In the genomic region with DNA sequence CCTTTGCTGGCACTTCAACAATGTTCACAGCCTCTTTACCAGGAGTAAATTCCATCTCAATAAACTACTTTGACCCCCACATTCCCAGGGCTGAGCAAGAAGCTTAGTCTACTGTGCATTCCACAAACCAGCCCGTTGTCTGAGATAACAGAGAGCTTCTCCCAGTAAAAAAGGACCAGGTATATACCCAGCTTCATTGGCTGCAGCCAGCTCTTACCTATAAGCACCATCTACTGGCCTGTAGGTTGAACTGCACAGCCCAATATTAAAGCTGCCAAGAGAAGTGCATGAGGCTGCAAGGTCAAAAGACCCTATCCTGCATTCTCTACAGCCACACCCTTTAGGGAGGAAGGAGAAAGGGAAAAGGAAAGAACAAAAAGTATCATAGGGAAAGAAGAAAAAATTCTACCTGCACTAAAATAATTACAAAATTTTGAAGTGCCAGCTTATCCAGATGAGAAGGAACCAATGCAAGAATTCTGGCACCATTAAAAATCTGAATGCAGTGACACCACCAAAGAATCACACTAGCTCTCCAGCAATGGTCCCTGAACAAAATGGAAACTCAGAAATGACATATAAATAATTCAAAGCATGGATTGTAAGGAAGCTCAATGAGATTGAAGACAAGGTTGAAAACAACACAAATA, we compare ENCODE assay signal across 9 cellular contexts. TPM values are rescaled to one million over a fixed set of nuclear protein-coding genes. Genes with fewer than 3 reads are reported as not detected.
DNase-seq lines count a peak whose midpoint lies in the region; ATAC-seq and TF ChIP-seq lines count a peak whose summit lies in the region.
"Had no signal": no experiment of that assay in that cellular context is flagged by ENCODE, and none has a peak within 500 bp of the region (broad histone marks: within the 10 kb centered on the region; RNA-seq: fewer than 3 reads in every experiment).

No MANE protein-coding gene starts in this region.

- no peaks in the 10 kb centered on the region for H3K27me3 ChIP-seq in Peyer's patch
- H3K27me3 ChIP-seq: BLaER1 had no signal

- no peaks in the 10 kb centered on the region for H3K36me3 ChIP-seq in Peyer's patch
- H3K36me3 ChIP-seq: BLaER1 had no signal

- TF ChIP-seq POLR2A in Peyer's patch (IDR thresholded peaks at IDR 0.05) = no peak

- H3K4me1 ChIP-seq in Peyer's patch = no peaks in the 10 kb centered on the region
- H3K4me1 ChIP-seq: BLaER1 had no signal

- no peaks in the 10 kb centered on the region for H3K9me3 ChIP-seq in Peyer's patch
- H3K9me3 ChIP-seq: BLaER1 had no signal

- peak in 2 of 3 experiments; percentile 17 to 68 for DNase-seq in NCI-H1417 (lab: John Stamatoyannopoulos, UW)
- no peak for DNase-seq in NCI-H1417 treated with DMSO at 0.1 percent for 48 hours (lab: John Stamatoyannopoulos, UW)
- peak; percentile 27 for DNase-seq in HK-2 (ENCODE audit: unreplicated experiment)
- DNase-seq in Peyer's patch = no peak
- DNase-seq in fibroblast of mammary gland (ENCODE audit: low read depth) = peak; percentile 37
- peak; percentile 3 for DNase-seq in skeletal muscle cell (ENCODE audit: low read depth)
- DNase-seq in stimulated activated naive CD4-positive, alpha-beta T cell treated with Interleukin-2 at 50 U/mL for 16 hours (lab: John Stamatoyannopoulos, UW) = no peak

- TF ChIP-seq CTCF in Peyer's patch (IDR thresholded peaks at IDR 0.05) (peak in 4 of 6 experiments; percentile 20 to 49 (median 38)), fibroblast of mammary gland (conservative IDR thresholded peaks at IDR 0.05; ENCODE audit: control insufficient read depth, insufficient read depth, low read depth, low read length) (peak; percentile 80)

- H3K27ac ChIP-seq in Peyer's patch = no peak overlapping the region
- H3K27ac ChIP-seq: BLaER1 had no signal

- no peak overlapping the region for H3K4me3 ChIP-seq in Peyer's patch
- H3K4me3 ChIP-seq in fibroblast of mammary gland (ENCODE audit: control insufficient read depth, low read depth, low read length) = no peak overlapping the region
- no peak overlapping the region for H3K4me3 ChIP-seq in skeletal muscle cell (ENCODE audit: low read depth, low read length)
- H3K4me3 ChIP-seq: BLaER1 had no signal

- peak; percentile 99 for ATAC-seq in GM21529 (IDR thresholded peaks at IDR 0.05; ENCODE audit: unreplicated experiment)

RNA-seq across cellular contexts. Expression of gene INTU, which starts 45.7 kb away (rescaled TPM):
- total RNA-seq in Peyer's patch = 10 to 100 TPM in 1 of 4 donors, 1 to 10 TPM in 3; 1.6 to 14.9 (median 2.3) TPM

Comparison
In these comparisons a context has a peak if more than half of its experiments do, and no peak if none do; other contexts are left out.
1. DNase-seq: peak in NCI-H1417 (2 of 3), HK-2 (single experiment), fibroblast of mammary gland (single experiment) and skeletal muscle cell (single experiment); none in NCI-H1417 treated with DMSO at 0.1 percent for 48 hours (single experiment), Peyer's patch (0 of 3) and stimulated activated naive CD4-positive, alpha-beta T cell treated with Interleukin-2 at 50 U/mL for 16 hours (single experiment).